Comparison of ENCODE assay signal across 18 cellular contexts in genomic region chr3:9806137-9806536, GRCh38.
"Had no signal": no experiment of that assay in that cellular context is flagged by ENCODE, and none has a peak within 500 bp of the region (broad histone marks: within the 10 kb centered on the region; RNA-seq: fewer than 3 reads in every experiment).

No MANE protein-coding gene starts in this region.

- H3K36me3 ChIP-seq: uterus had no signal

- H3K4me3 ChIP-seq: colonic mucosa, lower lobe of right lung, spleen, suprapubic skin, transverse colon, uterus had no signal

- H3K27ac ChIP-seq: colonic mucosa, foreskin keratinocyte, lower lobe of right lung, spleen, suprapubic skin, transverse colon, uterus, WERI-Rb-1 had no signal

- H3K9me3 ChIP-seq: colonic mucosa, lower lobe of right lung, spleen, suprapubic skin, transverse colon, uterus had no signal

- DNase-seq: activated CD4-positive, alpha-beta memory T cell treated with anti-CD3 and anti-CD28 coated beads, Interleukin-2, amount 10 ng/mL, durations not matched to agents 7 days and 5 days; activated effector memory CD4-positive, alpha-beta T cell treated with Interleukin-2 at 50 U/mL for 16 hours; activated naive CD4-positive, alpha-beta T cell treated with anti-CD3 and anti-CD28 coated beads, Interleukin-2, amount 10 ng/mL, durations not matched to agents 7 days and 5 days; activated naive CD8-positive, alpha-beta T cell treated with anti-CD3 and anti-CD28 coated beads, Interleukin-2, amount 50 U/mL, for 24 hours; activated T-cell treated with anti-CD3 and anti-CD28 coated beads, Interleukin-2, amount 50 U/mL, for 48 hours; colonic mucosa; foreskin keratinocyte; hippocampal formation; left colon; lower lobe of right lung; natural killer cell; nucleus accumbens; spleen; stimulated activated naive CD8-positive, alpha-beta T cell treated with anti-CD3 and anti-CD28 coated beads, Interleukin-15, amount 100 ng/mL, for 72 hours; transverse colon; uterus; WERI-Rb-1 had no signal

- ATAC-seq: activated naive CD8-positive, alpha-beta T cell treated with anti-CD3 and anti-CD28 coated beads, Interleukin-2, amount 50 U/mL, for 24 hours; foreskin keratinocyte; left colon; lower lobe of right lung; natural killer cell; stimulated activated naive CD8-positive, alpha-beta T cell treated with anti-CD3 and anti-CD28 coated beads, Interleukin-15, amount 100 ng/mL, for 72 hours had no signal

- H3K27me3 ChIP-seq: colonic mucosa, foreskin keratinocyte, spleen, suprapubic skin, transverse colon, uterus had no signal
